ENCODE assay signal across 18 cellular contexts in genomic region chrX:81868979-81869378, GRCh38.
DNase-seq lines count a peak whose midpoint lies in the region; ATAC-seq and TF ChIP-seq lines count a peak whose summit lies in the region.
"Had no signal": no experiment of that assay in that cellular context is flagged by ENCODE, and none has a peak within 500 bp of the region (broad histone marks: within the 10 kb centered on the region; RNA-seq: fewer than 3 reads in every experiment).

No MANE protein-coding gene starts in this region.

- no peaks in the 10 kb centered on the region for H3K4me1 ChIP-seq in upper lobe of right lung
- no peaks in the 10 kb centered on the region for H3K4me1 ChIP-seq in Caco-2
- H3K4me1 ChIP-seq in hepatocyte (ENCODE audit: insufficient read depth): no peaks in the 10 kb centered on the region
- H3K4me1 ChIP-seq: BE2C, BLaER1 had no signal

- H3K4me2 ChIP-seq in hepatocyte: no peak overlapping the region
- H3K4me2 ChIP-seq: BLaER1 had no signal

- H3K27me3 Mint-ChIP-seq in Caco-2 (ENCODE audit: insufficient read depth, unreplicated experiment): no peaks in the 10 kb centered on the region
- H3K27me3 Mint-ChIP-seq: CD4-positive, alpha-beta memory T cell; CD4-positive, CD25-positive, alpha-beta regulatory T cell had no signal

- no peaks in the 10 kb centered on the region for H4K20me1 ChIP-seq in hepatocyte (ENCODE audit: insufficient read depth, poor library complexity, severe bottlenecking)
- H4K20me1 ChIP-seq: BLaER1 had no signal

- H3K36me3 Mint-ChIP-seq in Caco-2 (ENCODE audit: insufficient read depth, unreplicated experiment): no peaks in the 10 kb centered on the region
- H3K36me3 Mint-ChIP-seq: CD14-positive monocyte; CD4-positive, alpha-beta memory T cell; CD4-positive, CD25-positive, alpha-beta regulatory T cell; CD8-positive, alpha-beta memory T cell had no signal

- peaks cover 10% of the 10 kb centered on the region for H3K9me3 Mint-ChIP-seq in Caco-2 (ENCODE audit: unreplicated experiment)

- H3K4me3 Mint-ChIP-seq in Caco-2 (ENCODE audit: unreplicated experiment): no peak overlapping the region
- H3K4me3 Mint-ChIP-seq: CD14-positive monocyte; CD4-positive, alpha-beta memory T cell; CD4-positive, CD25-positive, alpha-beta regulatory T cell; CD8-positive, alpha-beta memory T cell had no signal

- ATAC-seq in omental fat pad (ENCODE audit: low FRiP score): peak; percentile 32
- no peak for ATAC-seq in upper lobe of right lung
- no peak for ATAC-seq in HG03565 (IDR thresholded peaks at IDR 0.05; ENCODE audit: unreplicated experiment)

- no peak for TF ChIP-seq CTCF in omental fat pad (IDR thresholded peaks at IDR 0.05)
- TF ChIP-seq CTCF in upper lobe of right lung (IDR thresholded peaks at IDR 0.05): no peak
- TF ChIP-seq CTCF in Caco-2 (IDR thresholded peaks at IDR 0.05; ENCODE audit: insufficient read depth in 1 of 2, low read depth in 1 of 2, low read length in 1 of 2, severe bottlenecking in 1 of 2, unreplicated experiment in 1 of 2): no peak
- TF ChIP-seq CTCF in hepatocyte (IDR thresholded peaks at IDR 0.05; ENCODE audit: poor library complexity): no peak

- no peaks in the 10 kb centered on the region for H3K79me2 ChIP-seq in hepatocyte

- BruUV-seq in Caco-2 (replicated peaks; lab: Mats Ljungman, UMichigan): no TSS peak

- H3K27ac Mint-ChIP-seq in Caco-2 (ENCODE audit: unreplicated experiment): no peak overlapping the region
- H3K27ac Mint-ChIP-seq: CD14-positive monocyte; CD4-positive, alpha-beta memory T cell; CD4-positive, CD25-positive, alpha-beta regulatory T cell; CD8-positive, alpha-beta memory T cell had no signal

- H3K9me3 ChIP-seq in upper lobe of right lung (no peaks in the 10 kb centered on the region), Caco-2 (no peaks in the 10 kb centered on the region), hepatocyte (ENCODE audit: low read depth) (peaks cover 5% of the 10 kb centered on the region)
- H3K9me3 ChIP-seq: BE2C had no signal

- POLR2A ChIA-PET in Caco-2 (lab: Charles Lee): no interaction called here

- no peak overlapping the region for H2AFZ ChIP-seq in hepatocyte

- CTCF ChIA-PET in Caco-2 (lab: Charles Lee): no interaction called here

- H3K36me3 ChIP-seq in upper lobe of right lung (no peaks in the 10 kb centered on the region), Caco-2 (ENCODE audit: control insufficient read depth, insufficient read depth, low read length) (no peaks in the 10 kb centered on the region), hepatocyte (replicated peaks; ENCODE audit: insufficient read depth, low read depth) (no peaks in the 10 kb centered on the region)
- H3K36me3 ChIP-seq: BE2C, BLaER1 had no signal

- no peaks in the 10 kb centered on the region for H3K4me1 Mint-ChIP-seq in Caco-2 (ENCODE audit: low read depth, unreplicated experiment)
- H3K4me1 Mint-ChIP-seq: CD14-positive monocyte; CD4-positive, alpha-beta memory T cell; CD4-positive, CD25-positive, alpha-beta regulatory T cell; CD8-positive, alpha-beta memory T cell had no signal

- no peak overlapping the region for H3K27ac ChIP-seq in upper lobe of right lung
- H3K27ac ChIP-seq in hepatocyte: no peak overlapping the region
- H3K27ac ChIP-seq: BLaER1 had no signal

- intact Hi-C loops in upper lobe of right lung (cut with DNase I): no loop called here
- intact Hi-C loops in Caco-2 (cut with micrococcal nuclease; ENCODE audit: unreplicated experiment): no loop called here

- no peaks in the 10 kb centered on the region for H3K9me2 ChIP-seq in hepatocyte (replicated peaks; ENCODE audit: insufficient read depth)

- H3K4me3 ChIP-seq in upper lobe of right lung (no peak overlapping the region), Caco-2 (ENCODE audit: low read depth, low read length) (no peak overlapping the region), hepatocyte (no peak overlapping the region)
- H3K4me3 ChIP-seq: BLaER1 had no signal

- DNase-seq in omental fat pad (ENCODE audit: low spot score) (no peak), upper lobe of right lung (peak; percentile 30), Caco-2 (no peak), hepatocyte (ENCODE audit: low spot score) (no peak)
- DNase-seq: 8988T; ACHN; BE2C; C1 segment of cervical spinal cord; Calu3; CD4-positive, alpha-beta memory T cell; CD4-positive, CD25-positive, alpha-beta regulatory T cell; CD8-positive, alpha-beta memory T cell; COR-L47; DMS79 treated with DMSO at 0.1 percent for 48 hours; GF-D8 had no signal

- no peaks in the 10 kb centered on the region for H3K27me3 ChIP-seq in upper lobe of right lung
- H3K27me3 ChIP-seq in Caco-2 (replicated peaks; ENCODE audit: control insufficient read depth, insufficient read depth, low read length): no peaks in the 10 kb centered on the region
- H3K27me3 ChIP-seq in hepatocyte: no peaks in the 10 kb centered on the region
- H3K27me3 ChIP-seq: BE2C had no signal

- WGBS in hepatocyte (ENCODE audit: low lambda C conversion rate, missing lambda C conversion rate): 69% methylated on average over 5 of the region's 5 CpGs
